ENCODE assay signal across 19 cellular contexts in genomic region chr6:110328231-110328630, GRCh38. TPM values are rescaled to one million over a fixed set of nuclear protein-coding genes. Genes with fewer than 3 reads are reported as not detected.
DNase-seq lines count a peak whose midpoint lies in the region; ATAC-seq and TF ChIP-seq lines count a peak whose summit lies in the region.
"Had no signal": no experiment of that assay in that cellular context is flagged by ENCODE, and none has a peak within 500 bp of the region (broad histone marks: within the 10 kb centered on the region; RNA-seq: fewer than 3 reads in every experiment).

No MANE protein-coding gene starts in this region.

- H3K4me1 ChIP-seq in fibroblast of lung (ENCODE audit: control insufficient read depth, extremely low read depth, insufficient read depth, low read length) (peaks cover 12% of the 10 kb centered on the region), gastrocnemius medialis (no peaks in the 10 kb centered on the region)

- peaks cover 71% of the 10 kb centered on the region for H3K4me1 Mint-ChIP-seq in progenitor cell of endocrine pancreas (ENCODE audit: low read depth)

- H2AFZ ChIP-seq in fibroblast of lung (ENCODE audit: low read length) = no peak overlapping the region

- CTCF ChIA-PET in AG04449 (lab: Yijun Ruan, JAX) = no interaction called here

- H3K9ac ChIP-seq in fibroblast of lung (ENCODE audit: insufficient read depth, low read length) = no peak overlapping the region

- H3K79me2 ChIP-seq in fibroblast of lung (ENCODE audit: control insufficient read depth, insufficient read depth, low read length) = no peaks in the 10 kb centered on the region

- intact Hi-C loops in gastrocnemius medialis (cut with DNase I; ENCODE audit: low total_unique reads) = no loop called here

- ATAC-seq in SK-N-SH treated with all-trans-retinoic acid at 6 μM for 48 hours (peak; percentile 57), HG03460 (IDR thresholded peaks at IDR 0.05; ENCODE audit: unreplicated experiment) (no peak), gastrocnemius medialis (no peak)
- ATAC-seq: upper lobe of right lung had no signal

- H3K36me3 ChIP-seq in fibroblast of lung (ENCODE audit: control insufficient read depth, insufficient read depth, low read length) (no peaks in the 10 kb centered on the region), gastrocnemius medialis (no peaks in the 10 kb centered on the region)
- H3K36me3 ChIP-seq: upper lobe of right lung had no signal

- POLR2A ChIA-PET in AG04449 (lab: Yijun Ruan, JAX) = no interaction called here

- H3K27ac Mint-ChIP-seq in progenitor cell of endocrine pancreas = peak overlapping the region; percentile 94
- H3K27ac Mint-ChIP-seq: activated T-helper 1 cell treated with anti-CD3 and anti-CD28 coated beads, Interleukin-12 subunit alpha, Interleukin-12 subunit beta, Interleukin-2, Interleukin-4 antibody, amounts not matched to agents 30 ng/mL and 10 ng/mL and 1 ng/mL, durations not matched to agents 14 hours and 24 hours and 36 hours had no signal

- DNase-seq in AG04449 (ENCODE audit: low read depth, low spot score) (peak; percentile 49), fibroblast of lung (ENCODE audit: low read depth in 2 of 2) (peak; percentile 15 to 84), progenitor cell of endocrine pancreas (ENCODE audit: low spot score, unreplicated experiment) (no peak), gastrocnemius medialis (no peak), COLO829 (ENCODE audit: low spot score) (no peak), NCI-H526 treated with DMSO at 0.1 percent for 48 hours (lab: John Stamatoyannopoulos, UW) (no peak)
- DNase-seq: activated CD4-positive, alpha-beta T cell treated with anti-CD3 and anti-CD28 coated beads, Interleukin-2, amount 50 U/mL, for 4 hours; amniotic stem cell; effector CD8-positive, alpha-beta T cell; KBM-7; kidney; NCI-H1105; posterior cingulate gyrus; SHP77 treated with DMSO at 0.1 percent for 48 hours; upper lobe of right lung had no signal

- in situ Hi-C loops in gastrocnemius medialis (cut with MboI; ENCODE audit: low sequenced_read_pairs in 4 of 4) = no loop called here

- peak overlapping the region; percentile 36 for H3K4me2 ChIP-seq in fibroblast of lung (ENCODE audit: extremely low read depth, insufficient read depth, low read length)

- H3K9me3 Mint-ChIP-seq in progenitor cell of endocrine pancreas (ENCODE audit: low read depth) = no peaks in the 10 kb centered on the region
- H3K9me3 Mint-ChIP-seq: activated T-helper 1 cell treated with anti-CD3 and anti-CD28 coated beads, Interleukin-12 subunit alpha, Interleukin-12 subunit beta, Interleukin-2, Interleukin-4 antibody, amounts not matched to agents 30 ng/mL and 10 ng/mL and 1 ng/mL, durations not matched to agents 14 hours and 24 hours and 36 hours had no signal

- no peak overlapping the region for H3K4me3 Mint-ChIP-seq in progenitor cell of endocrine pancreas (ENCODE audit: low read depth)
- H3K4me3 Mint-ChIP-seq: activated T-helper 1 cell treated with anti-CD3 and anti-CD28 coated beads, Interleukin-12 subunit alpha, Interleukin-12 subunit beta, Interleukin-2, Interleukin-4 antibody, amounts not matched to agents 30 ng/mL and 10 ng/mL and 1 ng/mL, durations not matched to agents 14 hours and 24 hours and 36 hours had no signal

- TF ChIP-seq POLR2A in gastrocnemius medialis (IDR thresholded peaks at IDR 0.05) = no peak

- no peaks in the 10 kb centered on the region for H4K20me1 ChIP-seq in fibroblast of lung (ENCODE audit: control insufficient read depth, extremely low read depth, insufficient read depth, low read length)

- H3K27me3 ChIP-seq in fibroblast of lung (ENCODE audit: control insufficient read depth, insufficient read depth, low read length) (no peaks in the 10 kb centered on the region), gastrocnemius medialis (no peaks in the 10 kb centered on the region)
- H3K27me3 ChIP-seq: upper lobe of right lung had no signal

- H3K9me3 ChIP-seq in fibroblast of lung (ENCODE audit: control insufficient read depth, insufficient read depth, low read depth, low read length) = no peaks in the 10 kb centered on the region
- no peaks in the 10 kb centered on the region for H3K9me3 ChIP-seq in gastrocnemius medialis
- H3K9me3 ChIP-seq: upper lobe of right lung had no signal

- no peaks in the 10 kb centered on the region for H3K27me3 Mint-ChIP-seq in progenitor cell of endocrine pancreas

- no peaks in the 10 kb centered on the region for H3K36me3 Mint-ChIP-seq in progenitor cell of endocrine pancreas (ENCODE audit: insufficient read depth)

- no peak for TF ChIP-seq CTCF in AG04449 (IDR thresholded peaks at IDR 0.05; ENCODE audit: insufficient read depth, low read length, missing control alignments)
- TF ChIP-seq CTCF in fibroblast of lung (conservative IDR thresholded peaks at IDR 0.05 in 1 of 2, IDR thresholded peaks at IDR 0.05 in 1 of 2; ENCODE audit: low read depth in 1 of 2, low read length in 2 of 2) = no peak
- no peak for TF ChIP-seq CTCF in progenitor cell of endocrine pancreas (IDR thresholded peaks at IDR 0.05; ENCODE audit: unreplicated experiment)
- TF ChIP-seq CTCF in gastrocnemius medialis (IDR thresholded peaks at IDR 0.05 in 4 of 5, conservative IDR thresholded peaks at IDR 0.05 in 1 of 5) = no peak

- H3K27ac ChIP-seq in fibroblast of lung (ENCODE audit: insufficient read depth, low read length) (no peak overlapping the region), gastrocnemius medialis (no peak overlapping the region)

- H3K4me3 ChIP-seq in AG04449 (ENCODE audit: low read depth, low read length) (no peak overlapping the region), fibroblast of lung (replicated peaks in 1 of 4; ENCODE audit: control extremely low read depth in 1 of 4, insufficient read depth in 1 of 4, low read depth in 3 of 4, low read length in 4 of 4) (no peak overlapping the region), gastrocnemius medialis (no peak overlapping the region)
- H3K4me3 ChIP-seq: upper lobe of right lung had no signal

TF ChIP-seq in SK-N-SH treated with all-trans-retinoic acid at 6 μM for 48 hours, 23 proteins besides CTCF, POLR2A, EP300 and RAD21:
- TF ChIP-seq RARB (CRISPR knock-in tag; IDR thresholded peaks at IDR 0.05) (no peak), ISL1 (CRISPR knock-in tag; IDR thresholded peaks at IDR 0.05) (peak; percentile 96), ESRRG (CRISPR knock-in tag; IDR thresholded peaks at IDR 0.05) (peak; percentile 78; the same call in 1 of the 2 replicates), CREB5 (CRISPR knock-in tag; IDR thresholded peaks at IDR 0.05; ENCODE audit: low read depth) (peak; percentile 87), ZNF565 (CRISPR knock-in tag; conservative IDR thresholded peaks at IDR 0.05; ENCODE audit: low read depth) (no peak), GLIS3 (CRISPR knock-in tag; IDR thresholded peaks at IDR 0.05) (no peak), TSHZ2 (CRISPR knock-in tag; IDR thresholded peaks at IDR 0.05) (0 out of 2 replicates have a peak, but pooled peaks have one; percentile 34)

RNA-seq across cellular contexts. Expression of gene METTL24, which starts 29.9 kb away (rescaled TPM):
- total RNA-seq in fibroblast of lung (2.6 TPM in 2 replicates), progenitor cell of endocrine pancreas (10.0 and 14.8 TPM in 2 replicates), gastrocnemius medialis (not detected)
- polyA plus RNA-seq in fibroblast of lung = 0.05 and 0.18 TPM in 2 replicates
- not detected in 2 replicates for polyA plus RNA-seq in fibroblast of lung (2012)
- polyA minus RNA-seq in fibroblast of lung (ENCODE audit: low replicate concordance) = not detected in 2 replicates
- total RNA-seq: activated T-helper 1 cell treated with anti-CD3 and anti-CD28 coated beads, Interleukin-12 subunit alpha, Interleukin-12 subunit beta, Interleukin-2, Interleukin-4 antibody, amounts not matched to agents 30 ng/mL and 10 ng/mL and 1 ng/mL, durations not matched to agents 14 hours and 24 hours and 36 hours had no signal
- polyA plus RNA-seq: AG04450 had no signal

Comparison
In these comparisons a context has a peak if more than half of its experiments do, and no peak if none do; other contexts are left out.
1. DNase-seq: peak in AG04449 (single experiment) and fibroblast of lung (2 of 2); none in progenitor cell of endocrine pancreas (single experiment), gastrocnemius medialis (0 of 2), COLO829 (single experiment) and NCI-H526 treated with DMSO at 0.1 percent for 48 hours (single experiment).